1 cellular context compared by ENCODE assay signal in genomic region chr20:5950271-5951031, GRCh38.
TF ChIP-seq lines count a peak whose summit lies in the region.

MCM8 (plus strand) TSS chr20:5950652; CDS start chr20:5952016, 1,364 bp downstream.
A gene with protein sequence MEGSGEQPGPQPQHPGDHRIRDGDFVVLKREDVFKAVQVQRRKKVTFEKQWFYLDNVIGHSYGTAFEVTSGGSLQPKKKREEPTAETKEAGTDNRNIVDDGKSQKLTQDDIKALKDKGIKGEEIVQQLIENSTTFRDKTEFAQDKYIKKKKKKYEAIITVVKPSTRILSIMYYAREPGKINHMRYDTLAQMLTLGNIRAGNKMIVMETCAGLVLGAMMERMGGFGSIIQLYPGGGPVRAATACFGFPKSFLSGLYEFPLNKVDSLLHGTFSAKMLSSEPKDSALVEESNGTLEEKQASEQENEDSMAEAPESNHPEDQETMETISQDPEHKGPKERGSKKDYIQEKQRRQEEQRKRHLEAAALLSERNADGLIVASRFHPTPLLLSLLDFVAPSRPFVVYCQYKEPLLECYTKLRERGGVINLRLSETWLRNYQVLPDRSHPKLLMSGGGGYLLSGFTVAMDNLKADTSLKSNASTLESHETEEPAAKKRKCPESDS (minus strand): TSS chr20:5950533. CDS start chr20:5950405, 128 bp downstream.

TF ChIP-seq in HepG2, 621 proteins besides CTCF, POLR2A, EP300 and RAD21 (continued from another document and continues in another):
- TF ChIP-seq GPBP1L1 (CRISPR knock-in tag; IDR thresholded peaks at IDR 0.05) (no peak), MBNL3 (CRISPR knock-in tag; conservative IDR thresholded peaks at IDR 0.05) (no peak), GABPA (IDR thresholded peaks at IDR 0.05; ENCODE audit: low read depth, low read length) (peak; percentile 96), GABPA (CRISPR knock-in tag; IDR thresholded peaks at IDR 0.05; ENCODE audit: low read depth) (peak; percentile 99), NFKBIZ (CRISPR knock-in tag; IDR thresholded peaks at IDR 0.05) (peak; percentile 86; the same call in 1 of the 2 replicates), REL (CRISPR knock-in tag; conservative IDR thresholded peaks at IDR 0.05) (0 out of 2 replicates have a peak, but pooled peaks have one; percentile 85), NFYB (CRISPR knock-in tag; IDR thresholded peaks at IDR 0.05) (peak; percentile 100), AGO1 (IDR thresholded peaks at IDR 0.05; ENCODE audit: low read depth, low read length, poor library complexity, severe bottlenecking) (peak; percentile 85), ZNF251 (CRISPR knock-in tag; IDR thresholded peaks at IDR 0.05) (0 out of 2 replicates have a peak, but pooled peaks have one; percentile 11), SAP130 (CRISPR knock-in tag; IDR thresholded peaks at IDR 0.05; ENCODE audit: low read depth) (peak; percentile 100), HNRNPH1 (optimal IDR thresholded peaks at IDR 0.05; ENCODE audit: low read depth, low read length) (no peak), ZFP62 (CRISPR knock-in tag; IDR thresholded peaks at IDR 0.05) (no peak), RCOR2 (CRISPR knock-in tag; IDR thresholded peaks at IDR 0.05) (peak; percentile 74), ZC3H13 (CRISPR knock-in tag; IDR thresholded peaks at IDR 0.05) (no peak), U2AF2 (IDR thresholded peaks at IDR 0.05; ENCODE audit: low read depth, low read length) (no peak), SIN3A (IDR thresholded peaks at IDR 0.05; ENCODE audit: borderline replicate concordance, low read depth, low read length) (peak; percentile 100), TMF1 (CRISPR knock-in tag; IDR thresholded peaks at IDR 0.05; ENCODE audit: low read depth) (0 out of 2 replicates have a peak, but pooled peaks have one; percentile 71), ZNF350 (CRISPR knock-in tag; IDR thresholded peaks at IDR 0.05; ENCODE audit: borderline replicate concordance, low read depth) (peak; percentile 97), TBP (CRISPR knock-in tag; IDR thresholded peaks at IDR 0.05) (no peak; the same call in 1 of the 2 replicates), ZNF264 (CRISPR knock-in tag; IDR thresholded peaks at IDR 0.05) (peak; percentile 54; the same call in 1 of the 2 replicates), TAF15 (IDR thresholded peaks at IDR 0.05; ENCODE audit: low read depth, low read length, poor library complexity, severe bottlenecking) (peak; percentile 82), ZNF512 (CRISPR knock-in tag; IDR thresholded peaks at IDR 0.05) (no peak), ATF1 (CRISPR knock-in tag; IDR thresholded peaks at IDR 0.05) (peak; percentile 91), TRIM24 (CRISPR knock-in tag; IDR thresholded peaks at IDR 0.05) (no peak), FLYWCH1 (CRISPR knock-in tag; IDR thresholded peaks at IDR 0.05) (no peak), RAD51 (IDR thresholded peaks at IDR 0.05; ENCODE audit: borderline replicate concordance) (0 out of 2 replicates have a peak, but pooled peaks have one; percentile 24), SRSF1 (optimal IDR thresholded peaks at IDR 0.05; ENCODE audit: low read depth, low read length) (peak; percentile 79), HNRNPLL (IDR thresholded peaks at IDR 0.05; ENCODE audit: low read depth, low read length, poor library complexity, severe bottlenecking) (peak; percentile 85), NCOA1 (CRISPR knock-in tag; IDR thresholded peaks at IDR 0.05) (peak; percentile 71; the same call in 1 of the 2 replicates), RNF219 (CRISPR knock-in tag; IDR thresholded peaks at IDR 0.05) (0 out of 2 replicates have a peak, but pooled peaks have one; percentile 88), ZNF331 (CRISPR knock-in tag; IDR thresholded peaks at IDR 0.05) (peak; percentile 96), CC2D1A (CRISPR knock-in tag; IDR thresholded peaks at IDR 0.05) (no peak), MZF1 (CRISPR knock-in tag; IDR thresholded peaks at IDR 0.05; ENCODE audit: borderline replicate concordance) (no peak), HHEX (CRISPR knock-in tag; IDR thresholded peaks at IDR 0.05) (0 out of 2 replicates have a peak, but pooled peaks have one; percentile 27), IRX3 (CRISPR knock-in tag; IDR thresholded peaks at IDR 0.05; ENCODE audit: borderline replicate concordance, low read depth) (peak; percentile 95; the same call in 1 of the 2 replicates), ZFP36L1 (CRISPR knock-in tag; IDR thresholded peaks at IDR 0.05) (peak; percentile 97), ATF2 (CRISPR knock-in tag; IDR thresholded peaks at IDR 0.05) (peak; percentile 92), CENPX (CRISPR knock-in tag; IDR thresholded peaks at IDR 0.05) (no peak), ZNF768 (CRISPR knock-in tag; IDR thresholded peaks at IDR 0.05) (peak; percentile 80; the same call in 1 of the 2 replicates)
- TF ChIP-seq, protein P1, sequence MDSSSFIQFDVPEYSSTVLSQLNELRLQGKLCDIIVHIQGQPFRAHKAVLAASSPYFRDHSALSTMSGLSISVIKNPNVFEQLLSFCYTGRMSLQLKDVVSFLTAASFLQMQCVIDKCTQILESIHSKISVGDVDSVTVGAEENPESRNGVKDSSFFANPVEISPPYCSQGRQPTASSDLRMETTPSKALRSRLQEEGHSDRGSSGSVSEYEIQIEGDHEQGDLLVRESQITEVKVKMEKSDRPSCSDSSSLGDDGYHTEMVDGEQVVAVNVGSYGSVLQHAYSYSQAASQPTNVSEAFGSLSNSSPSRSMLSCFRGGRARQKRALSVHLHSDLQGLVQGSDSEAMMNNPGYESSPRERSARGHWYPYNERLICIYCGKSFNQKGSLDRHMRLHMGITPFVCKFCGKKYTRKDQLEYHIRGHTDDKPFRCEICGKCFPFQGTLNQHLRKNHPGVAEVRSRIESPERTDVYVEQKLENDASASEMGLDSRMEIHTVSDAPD (CRISPR knock-in tag; IDR thresholded peaks at IDR 0.05) = 0 out of 2 replicates have a peak, but pooled peaks have one; percentile 27
- TF ChIP-seq, protein P2, sequence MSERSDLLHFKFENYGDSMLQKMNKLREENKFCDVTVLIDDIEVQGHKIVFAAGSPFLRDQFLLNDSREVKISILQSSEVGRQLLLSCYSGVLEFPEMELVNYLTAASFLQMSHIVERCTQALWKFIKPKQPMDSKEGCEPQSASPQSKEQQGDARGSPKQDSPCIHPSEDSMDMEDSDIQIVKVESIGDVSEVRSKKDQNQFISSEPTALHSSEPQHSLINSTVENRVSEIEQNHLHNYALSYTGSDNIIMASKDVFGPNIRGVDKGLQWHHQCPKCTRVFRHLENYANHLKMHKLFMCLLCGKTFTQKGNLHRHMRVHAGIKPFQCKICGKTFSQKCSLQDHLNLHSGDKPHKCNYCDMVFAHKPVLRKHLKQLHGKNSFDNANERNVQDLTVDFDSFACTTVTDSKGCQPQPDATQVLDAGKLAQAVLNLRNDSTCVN (CRISPR knock-in tag; IDR thresholded peaks at IDR 0.05; ENCODE audit: borderline replicate concordance) = peak; percentile 93
- TF ChIP-seq, protein P3, sequence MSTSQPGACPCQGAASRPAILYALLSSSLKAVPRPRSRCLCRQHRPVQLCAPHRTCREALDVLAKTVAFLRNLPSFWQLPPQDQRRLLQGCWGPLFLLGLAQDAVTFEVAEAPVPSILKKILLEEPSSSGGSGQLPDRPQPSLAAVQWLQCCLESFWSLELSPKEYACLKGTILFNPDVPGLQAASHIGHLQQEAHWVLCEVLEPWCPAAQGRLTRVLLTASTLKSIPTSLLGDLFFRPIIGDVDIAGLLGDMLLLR (CRISPR knock-in tag; IDR thresholded peaks at IDR 0.05) = peak; percentile 100
- TF ChIP-seq, protein P4, sequence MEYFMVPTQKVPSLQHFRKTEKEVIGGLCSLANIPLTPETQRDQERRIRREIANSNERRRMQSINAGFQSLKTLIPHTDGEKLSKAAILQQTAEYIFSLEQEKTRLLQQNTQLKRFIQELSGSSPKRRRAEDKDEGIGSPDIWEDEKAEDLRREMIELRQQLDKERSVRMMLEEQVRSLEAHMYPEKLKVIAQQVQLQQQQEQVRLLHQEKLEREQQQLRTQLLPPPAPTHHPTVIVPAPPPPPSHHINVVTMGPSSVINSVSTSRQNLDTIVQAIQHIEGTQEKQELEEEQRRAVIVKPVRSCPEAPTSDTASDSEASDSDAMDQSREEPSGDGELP (IDR thresholded peaks at IDR 0.05; ENCODE audit: borderline replicate concordance, low read depth) = peak; percentile 70; the same call in 1 of the 2 replicates
- TF ChIP-seq, protein P5, sequence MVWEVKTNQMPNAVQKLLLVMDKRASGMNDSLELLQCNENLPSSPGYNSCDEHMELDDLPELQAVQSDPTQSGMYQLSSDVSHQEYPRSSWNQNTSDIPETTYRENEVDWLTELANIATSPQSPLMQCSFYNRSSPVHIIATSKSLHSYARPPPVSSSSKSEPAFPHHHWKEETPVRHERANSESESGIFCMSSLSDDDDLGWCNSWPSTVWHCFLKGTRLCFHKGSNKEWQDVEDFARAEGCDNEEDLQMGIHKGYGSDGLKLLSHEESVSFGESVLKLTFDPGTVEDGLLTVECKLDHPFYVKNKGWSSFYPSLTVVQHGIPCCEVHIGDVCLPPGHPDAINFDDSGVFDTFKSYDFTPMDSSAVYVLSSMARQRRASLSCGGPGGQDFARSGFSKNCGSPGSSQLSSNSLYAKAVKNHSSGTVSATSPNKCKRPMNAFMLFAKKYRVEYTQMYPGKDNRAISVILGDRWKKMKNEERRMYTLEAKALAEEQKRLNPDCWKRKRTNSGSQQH (CRISPR knock-in tag; IDR thresholded peaks at IDR 0.05; ENCODE audit: low read depth) = peak; percentile 99
- TF ChIP-seq, protein P6, sequence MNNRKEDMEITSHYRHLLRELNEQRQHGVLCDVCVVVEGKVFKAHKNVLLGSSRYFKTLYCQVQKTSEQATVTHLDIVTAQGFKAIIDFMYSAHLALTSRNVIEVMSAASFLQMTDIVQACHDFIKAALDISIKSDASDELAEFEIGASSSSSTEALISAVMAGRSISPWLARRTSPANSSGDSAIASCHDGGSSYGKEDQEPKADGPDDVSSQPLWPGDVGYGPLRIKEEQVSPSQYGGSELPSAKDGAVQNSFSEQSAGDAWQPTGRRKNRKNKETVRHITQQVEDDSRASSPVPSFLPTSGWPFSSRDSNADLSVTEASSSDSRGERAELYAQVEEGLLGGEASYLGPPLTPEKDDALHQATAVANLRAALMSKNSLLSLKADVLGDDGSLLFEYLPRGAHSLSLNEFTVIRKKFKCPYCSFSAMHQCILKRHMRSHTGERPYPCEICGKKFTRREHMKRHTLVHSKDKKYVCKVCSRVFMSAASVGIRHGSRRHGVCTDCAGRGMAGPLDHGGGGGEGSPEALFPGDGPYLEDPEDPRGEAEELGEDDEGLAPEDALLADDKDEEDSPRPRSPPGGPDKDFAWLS (CRISPR knock-in tag; IDR thresholded peaks at IDR 0.05; ENCODE audit: borderline replicate concordance) = 0 out of 2 replicates have a peak, but pooled peaks have one; percentile 80
- TF ChIP-seq, protein P7, sequence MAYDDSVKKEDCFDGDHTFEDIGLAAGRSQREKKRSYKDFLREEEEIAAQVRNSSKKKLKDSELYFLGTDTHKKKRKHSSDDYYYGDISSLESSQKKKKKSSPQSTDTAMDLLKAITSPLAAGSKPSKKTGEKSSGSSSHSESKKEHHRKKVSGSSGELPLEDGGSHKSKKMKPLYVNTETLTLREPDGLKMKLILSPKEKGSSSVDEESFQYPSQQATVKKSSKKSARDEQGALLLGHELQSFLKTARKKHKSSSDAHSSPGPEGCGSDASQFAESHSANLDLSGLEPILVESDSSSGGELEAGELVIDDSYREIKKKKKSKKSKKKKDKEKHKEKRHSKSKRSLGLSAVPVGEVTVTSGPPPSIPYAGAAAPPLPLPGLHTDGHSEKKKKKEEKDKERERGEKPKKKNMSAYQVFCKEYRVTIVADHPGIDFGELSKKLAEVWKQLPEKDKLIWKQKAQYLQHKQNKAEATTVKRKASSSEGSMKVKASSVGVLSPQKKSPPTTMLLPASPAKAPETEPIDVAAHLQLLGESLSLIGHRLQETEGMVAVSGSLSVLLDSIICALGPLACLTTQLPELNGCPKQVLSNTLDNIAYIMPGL (CRISPR knock-in tag; IDR thresholded peaks at IDR 0.05; ENCODE audit: borderline replicate concordance in 1 of 2, low read depth in 1 of 2) = peak; percentile 93 to 95
